ENCODE assay signal across 22 cellular contexts in the genomic region with DNA sequence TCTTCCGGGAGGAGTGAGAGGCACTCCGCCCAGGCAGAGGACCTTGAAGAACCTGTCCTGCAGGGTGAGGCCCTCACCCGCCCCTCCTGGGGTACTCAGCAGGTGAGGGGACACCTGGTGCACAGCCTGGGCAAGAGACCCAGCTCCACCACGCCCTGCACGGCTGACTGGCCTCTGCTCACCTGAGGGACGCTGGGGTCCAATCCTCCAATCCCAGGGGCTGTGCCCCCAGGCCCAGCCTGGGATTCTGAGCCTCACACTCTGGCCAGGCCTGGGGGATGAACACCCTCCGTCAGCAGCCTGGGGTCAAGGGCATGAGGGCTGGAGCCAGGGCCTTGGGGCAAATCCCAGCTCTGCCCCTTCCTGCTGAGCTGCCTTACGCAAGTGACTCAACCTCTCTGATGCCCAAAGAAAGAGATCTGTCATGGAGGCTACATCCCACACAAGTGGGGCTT.
DNase-seq lines count a peak whose midpoint lies in the region; ATAC-seq and TF ChIP-seq lines count a peak whose summit lies in the region.
"Had no signal": no experiment of that assay in that cellular context is flagged by ENCODE, and none has a peak within 500 bp of the region (broad histone marks: within the 10 kb centered on the region; RNA-seq: fewer than 3 reads in every experiment).

No MANE protein-coding gene starts in this region.

- peaks cover 17 to 28% of the 10 kb centered on the region in 2 donors for H3K4me1 ChIP-seq in thyroid gland
- H3K4me1 ChIP-seq: psoas muscle had no signal

- TF ChIP-seq CTCF in thyroid gland (IDR thresholded peaks at IDR 0.05), result no peak

- H3K36me3 ChIP-seq in thyroid gland, result no peaks in the 10 kb centered on the region
- H3K36me3 ChIP-seq: MG63 had no signal

- intact Hi-C loops in left colon (cut with DNase I, micrococcal nuclease), result no loop called here
- intact Hi-C loops in thyroid gland (cut with DNase I), result no loop called here

- DNase-seq in ELF-1 (ENCODE audit: low read depth, low spot score) (peak; percentile 54), NCI-H510A treated with DMSO at 0.1 percent for 48 hours (lab: John Stamatoyannopoulos, UW) (peak; percentile 74), left colon (peak; percentile 62 to 80), thyroid gland (peak; percentile 64 to 76), glomerular visceral epithelial cell (ENCODE audit: extremely low spot score) (no peak), AG08395 (ENCODE audit: low spot score) (no peak)
- DNase-seq: activated CD4-positive, alpha-beta T cell treated with anti-CD3 and anti-CD28 coated beads for 48 hours; activated naive CD4-positive, alpha-beta T cell treated with anti-CD3 and anti-CD28 coated beads, Interleukin-2, amount 50 U/mL, for 16 hours; anterior cingulate cortex; GOT3; head of caudate nucleus; MG63; NCI-H2227 treated with DMSO at 0.1 percent for 48 hours; OCI-M1; psoas muscle; SIG-M5; stimulated activated CD4-positive, alpha-beta T cell treated with anti-CD3 and anti-CD28 coated beads, Interleukin-2, amount 100 ng/mL, for 24 hours; stimulated activated naive B cell treated with anti-CD40 and anti-IgM and Interleukin-4, amounts not matched to agents 10 μg/mL and 1 μg/mL and 100 μg/mL, for 72 hours; T-helper 1 cell had no signal

- 46 to 100% methylated on average over 1 to 6 of the region's 8 CpGs for WGBS in thyroid gland, 2 donors

- no peaks in the 10 kb centered on the region for H3K27me3 ChIP-seq in thyroid gland
- H3K27me3 ChIP-seq: MG63 had no signal

- ATAC-seq in left colon, result peak; percentile 84
- no peak for ATAC-seq in GM21786 (IDR thresholded peaks at IDR 0.05; ENCODE audit: unreplicated experiment)
- no peak for ATAC-seq in HG02973 (IDR thresholded peaks at IDR 0.05; ENCODE audit: unreplicated experiment)
- ATAC-seq: psoas muscle; stimulated activated naive B cell treated with anti-CD40 and anti-IgM and Interleukin-4, amounts not matched to agents 10 μg/mL and 1 μg/mL and 100 μg/mL, for 72 hours had no signal

- H3K9me3 ChIP-seq in thyroid gland, result no peaks in the 10 kb centered on the region
- H3K9me3 ChIP-seq: MG63, psoas muscle had no signal

- TF ChIP-seq POLR2A in thyroid gland (IDR thresholded peaks at IDR 0.05), result no peak

- H3K4me3 ChIP-seq in thyroid gland (replicated peaks in 1 of 3), result no peak overlapping the region
- H3K4me3 ChIP-seq: MG63, psoas muscle had no signal

- H3K27ac ChIP-seq in thyroid gland, result peak overlapping the region in 2 of 3 donors; percentile 33 to 52
- H3K27ac ChIP-seq: HL-60, psoas muscle had no signal

Comparison
In these comparisons a context has a peak if more than half of its experiments do, and no peak if none do; other contexts are left out.
1. DNase-seq: peak in ELF-1 (single experiment), NCI-H510A treated with DMSO at 0.1 percent for 48 hours (single experiment), left colon (2 of 2) and thyroid gland (2 of 2); none in glomerular visceral epithelial cell (single experiment) and AG08395 (single experiment).